In the genomic region with DNA sequence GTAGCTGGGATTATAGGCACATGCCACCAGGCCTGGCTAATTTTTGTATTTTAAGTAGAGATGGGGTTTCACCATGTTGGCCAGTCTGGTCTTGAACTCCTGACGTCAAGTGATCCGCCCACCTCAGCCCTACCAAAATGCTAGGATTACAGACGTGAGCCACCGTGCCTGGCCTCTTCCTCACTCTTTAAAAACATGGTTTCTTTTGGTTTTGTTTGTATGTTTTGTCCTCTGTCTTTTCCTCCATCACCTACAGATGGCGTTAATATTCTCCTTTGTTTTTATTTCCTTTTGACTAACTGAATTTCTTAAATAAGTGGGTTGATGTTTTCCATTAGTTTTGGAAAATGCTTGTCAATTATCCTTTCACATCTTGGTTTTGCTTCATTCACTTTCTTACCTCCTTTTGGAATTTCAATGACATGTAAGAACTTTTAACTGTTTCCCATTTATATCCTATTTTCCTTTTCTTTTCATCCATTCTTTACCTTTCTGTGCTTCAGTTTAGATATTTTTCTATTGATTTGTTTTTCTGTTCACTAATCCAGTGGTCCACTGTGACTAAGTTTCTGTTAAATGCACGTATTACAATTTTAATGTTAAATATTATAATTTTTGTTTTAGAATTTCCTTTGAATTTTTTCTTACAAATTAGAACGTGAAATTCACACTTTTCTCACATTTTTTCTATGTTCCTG, we compare ENCODE assay signal across 2 cellular contexts.
TF ChIP-seq lines count a peak whose summit lies in the region.

No MANE protein-coding gene starts in this region.

TF ChIP-seq in HCT116, 20 proteins besides CTCF, POLR2A, EP300 and RAD21 (continued from another document):
- TF ChIP-seq REST (IDR thresholded peaks at IDR 0.05; ENCODE audit: low read depth) (no peak), EGR1 (IDR thresholded peaks at IDR 0.05; ENCODE audit: low read depth) (peak; percentile 62), CEBPB (IDR thresholded peaks at IDR 0.05; ENCODE audit: low read depth) (no peak)
- TF ChIP-seq, protein P1, sequence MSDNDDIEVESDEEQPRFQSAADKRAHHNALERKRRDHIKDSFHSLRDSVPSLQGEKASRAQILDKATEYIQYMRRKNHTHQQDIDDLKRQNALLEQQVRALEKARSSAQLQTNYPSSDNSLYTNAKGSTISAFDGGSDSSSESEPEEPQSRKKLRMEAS (IDR thresholded peaks at IDR 0.05): peak; percentile 51; the same call in 1 of the 2 replicates

TF ChIP-seq in WTC11, 78 proteins besides CTCF, POLR2A, EP300 and RAD21 (continued from another document):
- TF ChIP-seq SP1 (CRISPR knock-in tag; conservative IDR thresholded peaks at IDR 0.05) (no peak), ZNF121 (CRISPR knock-in tag; IDR thresholded peaks at IDR 0.05) (no peak), GRHL2 (CRISPR knock-in tag; IDR thresholded peaks at IDR 0.05; ENCODE audit: insufficient replicate concordance, severe bottlenecking) (no peak)
